8 cellular contexts compared by ENCODE assay signal in genomic region chr11:93784152-93784934, GRCh38. TPM values are rescaled to one million over a fixed set of nuclear protein-coding genes. Genes with fewer than 3 reads are reported as not detected.
DNase-seq lines count a peak whose midpoint lies in the region; ATAC-seq and TF ChIP-seq lines count a peak whose summit lies in the region.

Gene MED17 (plus strand): TSS chr11:93784282. CDS start chr11:93784514, 232 bp downstream.

- intact Hi-C loops in Right ventricle myocardium inferior (cut with DNase I) (loop anchor here (1.0 kb wide), 1 partner anchor 43 kb away; the partner anchor contains the start of genes C11orf54 and TAF1D), ovary (cut with DNase I) (loop anchor here in 3 of 4 donors (5.0 kb wide), 1 partner anchor 42 kb away; the partner anchor contains the start of genes C11orf54 (in 3 of the 3) and TAF1D (in 3 of the 3)), thyroid gland (cut with DNase I) (no loop called here)

- H3K4me3 Mint-ChIP-seq in activated naive CD8-positive, alpha-beta T cell treated with anti-CD3 and anti-CD28 coated beads, Interleukin-2, amount 10 ng/mL, durations not matched to agents 7 days and 5 days: peak within 1 kb of the TSS; percentile 97

- peak; percentile 94 for DNase-seq in NCI-H1105 treated with DMSO at 0.1 percent for 48 hours (lab: John Stamatoyannopoulos, UW)
- peak; percentile 84 for DNase-seq in activated naive CD8-positive, alpha-beta T cell treated with anti-CD3 and anti-CD28 coated beads, Interleukin-2, amount 10 ng/mL, durations not matched to agents 7 days and 5 days
- peak; percentile 95 for DNase-seq in Right ventricle myocardium inferior (ENCODE audit: missing footprints)
- peak; percentile 89 to 92 (median 90) for DNase-seq in ovary
- DNase-seq in thyroid gland: peak; percentile 92 to 94

- no peaks in the 10 kb centered on the region for H3K9me3 Mint-ChIP-seq in activated naive CD8-positive, alpha-beta T cell treated with anti-CD3 and anti-CD28 coated beads, Interleukin-2, amount 10 ng/mL, durations not matched to agents 7 days and 5 days

- ATAC-seq in HG02678 (IDR thresholded peaks at IDR 0.05; ENCODE audit: unreplicated experiment): peak; percentile 96
- ATAC-seq in activated naive CD8-positive, alpha-beta T cell treated with anti-CD3 and anti-CD28 coated beads, Interleukin-2, amount 10 ng/mL, durations not matched to agents 7 days and 5 days (ENCODE audit: low read depth): peak; percentile 92
- ATAC-seq in Right ventricle myocardium inferior: peak; percentile 100

- H3K4me1 ChIP-seq in ovary (ENCODE audit: insufficient read depth) (peaks cover 8% of the 10 kb centered on the region), thyroid gland (peaks cover 25 to 27% of the 10 kb centered on the region in 2 donors)

- H3K9me2 ChIP-seq in SU-DHL-6 (replicated peaks; ENCODE audit: insufficient read depth, low read length): no peaks in the 10 kb centered on the region

- peaks cover 33% of the 10 kb centered on the region for H3K4me1 Mint-ChIP-seq in activated naive CD8-positive, alpha-beta T cell treated with anti-CD3 and anti-CD28 coated beads, Interleukin-2, amount 10 ng/mL, durations not matched to agents 7 days and 5 days

- H3K27me3 ChIP-seq in SU-DHL-6 (ENCODE audit: low read length) (no peaks in the 10 kb centered on the region), ovary (no peaks in the 10 kb centered on the region), thyroid gland (no peaks in the 10 kb centered on the region)

- peak within 1 kb of the TSS; percentile 73 for H3K4me2 ChIP-seq in SU-DHL-6 (ENCODE audit: low read depth, low read length, poor library complexity, severe bottlenecking)

- peak within 1 kb of the TSS; percentile 88 for H2AFZ ChIP-seq in SU-DHL-6 (ENCODE audit: low read depth, low read length, severe bottlenecking)

- POLR2A ChIA-PET in activated naive CD8-positive, alpha-beta T cell treated with anti-CD3 and anti-CD28 coated beads, Interleukin-2, amount 10 ng/mL, durations not matched to agents 7 days and 5 days (lab: Charles Lee): interaction anchor here (0.6 to 2.6 kb wide), 12 partner anchors 10 to 710 kb away, joined by 3 to 113 read pairs (median 4); partner anchors contain the start of genes C11orf54, CEP295, PANX1 and TAF1D

- H3K36me3 Mint-ChIP-seq in activated naive CD8-positive, alpha-beta T cell treated with anti-CD3 and anti-CD28 coated beads, Interleukin-2, amount 10 ng/mL, durations not matched to agents 7 days and 5 days: peaks cover 22% of the 10 kb centered on the region

- H4K20me1 ChIP-seq in SU-DHL-6 (ENCODE audit: low read depth, low read length): peaks cover 23% of the 10 kb centered on the region

- 0% methylated on average over 70 to 72 of the region's 72 CpGs for WGBS in ovary, 3 donors
- WGBS in thyroid gland, 2 donors: 0 to 1% methylated on average over 12 to 33 of the region's 72 CpGs

- no peak for TF ChIP-seq EP300 in ovary (IDR thresholded peaks at IDR 0.05)

- H3K27ac ChIP-seq in SU-DHL-6 (ENCODE audit: low read depth, low read length) (peak within 1 kb of the TSS; percentile 73), ovary (peak within 1 kb of the TSS; percentile 37 to 80), thyroid gland (peak within 1 kb of the TSS; percentile 88 to 96 (median 96))

- H3K9me3 ChIP-seq in SU-DHL-6 (ENCODE audit: insufficient read depth, low read length) (no peaks in the 10 kb centered on the region), ovary (no peaks in the 10 kb centered on the region), thyroid gland (no peaks in the 10 kb centered on the region)

- H3K27ac Mint-ChIP-seq in activated naive CD8-positive, alpha-beta T cell treated with anti-CD3 and anti-CD28 coated beads, Interleukin-2, amount 10 ng/mL, durations not matched to agents 7 days and 5 days: peak within 1 kb of the TSS; percentile 92

- TF ChIP-seq POLR2A in ovary (IDR thresholded peaks at IDR 0.05) (peak; percentile 76), thyroid gland (IDR thresholded peaks at IDR 0.05) (peak; percentile 7 to 92)

- no peaks in the 10 kb centered on the region for H3K27me3 Mint-ChIP-seq in activated naive CD8-positive, alpha-beta T cell treated with anti-CD3 and anti-CD28 coated beads, Interleukin-2, amount 10 ng/mL, durations not matched to agents 7 days and 5 days

- peaks cover 18% of the 10 kb centered on the region; the same call in 1 of the 2 replicates for H3K36me3 ChIP-seq in SU-DHL-6 (ENCODE audit: low read length)
- no peaks in the 10 kb centered on the region for H3K36me3 ChIP-seq in ovary
- peaks cover 4 to 7% of the 10 kb centered on the region in 2 donors for H3K36me3 ChIP-seq in thyroid gland

- H3F3A ChIP-seq in SU-DHL-6 (ENCODE audit: insufficient read depth): peaks cover 6% of the 10 kb centered on the region; the same call in 1 of the 2 replicates

- H3K9ac ChIP-seq in SU-DHL-6 (ENCODE audit: low read length): peak within 1 kb of the TSS; percentile 97

- peak within 1 kb of the TSS; percentile 59 for H3K4me3 ChIP-seq in SU-DHL-6 (ENCODE audit: insufficient read depth, low read length, poor library complexity, severe bottlenecking)
- peak within 1 kb of the TSS; percentile 96 for H3K4me3 ChIP-seq in ovary
- H3K4me3 ChIP-seq in thyroid gland (replicated peaks in 1 of 3): peak within 1 kb of the TSS; percentile 86 to 97 (median 87)

- TF ChIP-seq CTCF in GM12872 (IDR thresholded peaks at IDR 0.05; ENCODE audit: insufficient read depth, low read depth, low read length) (peak; percentile 65), SU-DHL-6 (IDR thresholded peaks at IDR 0.05; ENCODE audit: insufficient read depth, low read length, poor library complexity, severe bottlenecking) (no peak), ovary (IDR thresholded peaks at IDR 0.05) (peak in 1 of 3 donors; percentile 58), thyroid gland (IDR thresholded peaks at IDR 0.05) (peak in 4 of 6 experiments; percentile 22 to 38 (median 32))

- peaks cover 52% of the 10 kb centered on the region for H3K79me2 ChIP-seq in SU-DHL-6 (ENCODE audit: insufficient read depth, low read length)

RNA-seq across cellular contexts. Expression of gene MED17, which starts in this region (rescaled TPM):
- 10 to 100 TPM; 43.0 to 44.8 TPM for total RNA-seq in activated naive CD8-positive, alpha-beta T cell treated with anti-CD3 and anti-CD28 coated beads, Interleukin-2, amount 10 ng/mL, durations not matched to agents 7 days and 5 days
- total RNA-seq in Right ventricle myocardium inferior (15.9 TPM), ovary (10 to 100 TPM; 26.9 to 38.3 (median 33.4) TPM), thyroid gland (10 to 100 TPM; 34.6 to 56.3 (median 35.4) TPM)
- polyA plus RNA-seq in ovary: 10 to 100 TPM; 24.9 to 30.8 TPM

Comparison
In these comparisons a context has a peak if more than half of its experiments do, and no peak if none do; other contexts are left out.
1. Peak in every context shown above with its lines: DNase-seq, ATAC-seq, H3K4me3 ChIP-seq and H3K27ac ChIP-seq.